12 cellular contexts compared by ENCODE assay signal in genomic region chr6:131635384-131636340, GRCh38. TPM values are rescaled to one million over a fixed set of nuclear protein-coding genes. Genes with fewer than 3 reads are reported as not detected.
DNase-seq lines count a peak whose midpoint lies in the region; ATAC-seq and TF ChIP-seq lines count a peak whose summit lies in the region.
"Had no signal": no experiment of that assay in that cellular context is flagged by ENCODE, and none has a peak within 500 bp of the region (broad histone marks: within the 10 kb centered on the region; RNA-seq: fewer than 3 reads in every experiment).

No MANE protein-coding gene starts in this region.

- TF ChIP-seq CTCF in mucosa of descending colon (IDR thresholded peaks at IDR 0.05), result no peak

- no peaks in the 10 kb centered on the region for H3K4me1 ChIP-seq in mucosa of descending colon (ENCODE audit: low read depth)
- H3K4me1 ChIP-seq: Caco-2, SJSA1 had no signal

- no peak overlapping the region for H3K27ac Mint-ChIP-seq in activated CD4-positive, alpha-beta memory T cell treated with anti-CD3 and anti-CD28 coated beads for 36 hours

- H3K4me3 ChIP-seq in mucosa of descending colon, result no peak overlapping the region
- H3K4me3 ChIP-seq: SJSA1, thyroid gland had no signal

- no peaks in the 10 kb centered on the region for H3K27me3 Mint-ChIP-seq in activated CD4-positive, alpha-beta memory T cell treated with anti-CD3 and anti-CD28 coated beads for 36 hours

- peak; percentile 92 for DNase-seq in kidney tubule cell (ENCODE audit: low spot score)
- no peak for DNase-seq in mucosa of descending colon
- DNase-seq in activated CD4-positive, alpha-beta memory T cell treated with anti-CD3 and anti-CD28 coated beads for 36 hours, result no peak
- DNase-seq in hypothalamus (lab: John Stamatoyannopoulos, UW), result no peak
- DNase-seq in stimulated activated CD8-positive, alpha-beta memory T cell treated with anti-CD3 and anti-CD28 coated beads, Interleukin-4, amount 100 ng/mL, for 48 hours, result no peak
- DNase-seq: brain microvascular endothelial cell, Caco-2 had no signal

- no peaks in the 10 kb centered on the region for H3K9me3 ChIP-seq in mucosa of descending colon
- H3K9me3 ChIP-seq: Caco-2, SJSA1, thyroid gland had no signal

- ATAC-seq in GM18520 (IDR thresholded peaks at IDR 0.05; ENCODE audit: unreplicated experiment), result peak; percentile 35
- ATAC-seq in GM21786 (IDR thresholded peaks at IDR 0.05; ENCODE audit: unreplicated experiment), result peak; percentile 79
- peak; percentile 93 for ATAC-seq in HG03432 (IDR thresholded peaks at IDR 0.05; ENCODE audit: unreplicated experiment)
- ATAC-seq in mucosa of descending colon, result no peak

- CTCF ChIA-PET in activated CD4-positive, alpha-beta memory T cell treated with anti-CD3 and anti-CD28 coated beads for 36 hours (lab: Charles Lee), result interaction anchor here (0.7 to 4.9 kb wide), 2 partner anchors 7 to 51 kb away, joined by 3 to 55 read pairs; partner anchors contain the start of gene MED23

- H3K4me3 Mint-ChIP-seq in activated CD4-positive, alpha-beta memory T cell treated with anti-CD3 and anti-CD28 coated beads for 36 hours, result no peak overlapping the region

- intact Hi-C loops in mucosa of descending colon (cut with DNase I, micrococcal nuclease), result no loop called here
- intact Hi-C loops in activated CD4-positive, alpha-beta memory T cell treated with anti-CD3 and anti-CD28 coated beads for 36 hours (cut with micrococcal nuclease), result no loop called here

- H3K4me1 Mint-ChIP-seq in activated CD4-positive, alpha-beta memory T cell treated with anti-CD3 and anti-CD28 coated beads for 36 hours (ENCODE audit: low read depth), result peaks cover 1% of the 10 kb centered on the region

- POLR2A ChIA-PET in activated CD4-positive, alpha-beta memory T cell treated with anti-CD3 and anti-CD28 coated beads for 36 hours (lab: Charles Lee), result no interaction called here

- H3K9me3 Mint-ChIP-seq in activated CD4-positive, alpha-beta memory T cell treated with anti-CD3 and anti-CD28 coated beads for 36 hours, result no peaks in the 10 kb centered on the region

- H3K36me3 Mint-ChIP-seq in activated CD4-positive, alpha-beta memory T cell treated with anti-CD3 and anti-CD28 coated beads for 36 hours, result no peaks in the 10 kb centered on the region

- H3K36me3 ChIP-seq in mucosa of descending colon (ENCODE audit: low read depth), result no peaks in the 10 kb centered on the region
- H3K36me3 ChIP-seq: brain microvascular endothelial cell, SJSA1, thyroid gland had no signal

RNA-seq across cellular contexts. Expression of gene ENPP3, which starts 1.4 kb away (rescaled TPM):
- total RNA-seq in mucosa of descending colon, result 10 to 100 TPM in 2 of 3 donors, 1 to 10 TPM in 1; 6.6 to 22.8 (median 19.5) TPM
- under 1 TPM; 0.82 to 0.86 TPM for total RNA-seq in activated CD4-positive, alpha-beta memory T cell treated with anti-CD3 and anti-CD28 coated beads for 36 hours
- total RNA-seq: Caco-2 had no signal

RNA-seq across cellular contexts. Expression of gene MED23, which starts 7.6 kb away (rescaled TPM):
- total RNA-seq in mucosa of descending colon, result 10 to 100 TPM; 25.8 to 40.6 (median 28.2) TPM
- 10 to 100 TPM; 25.5 to 26.0 TPM for total RNA-seq in activated CD4-positive, alpha-beta memory T cell treated with anti-CD3 and anti-CD28 coated beads for 36 hours

Comparison
In these comparisons a context has a peak if more than half of its experiments do, and no peak if none do; other contexts are left out.
1. RNA of gene ENPP3, which starts 1.4 kb away (total RNA-seq): 6.6 to 22.8 TPM in mucosa of descending colon; 0.82 to 0.86 TPM in activated CD4-positive, alpha-beta memory T cell treated with anti-CD3 and anti-CD28 coated beads for 36 hours; every median in the first group is over 4 times any median in the second.